In the genomic region with DNA sequence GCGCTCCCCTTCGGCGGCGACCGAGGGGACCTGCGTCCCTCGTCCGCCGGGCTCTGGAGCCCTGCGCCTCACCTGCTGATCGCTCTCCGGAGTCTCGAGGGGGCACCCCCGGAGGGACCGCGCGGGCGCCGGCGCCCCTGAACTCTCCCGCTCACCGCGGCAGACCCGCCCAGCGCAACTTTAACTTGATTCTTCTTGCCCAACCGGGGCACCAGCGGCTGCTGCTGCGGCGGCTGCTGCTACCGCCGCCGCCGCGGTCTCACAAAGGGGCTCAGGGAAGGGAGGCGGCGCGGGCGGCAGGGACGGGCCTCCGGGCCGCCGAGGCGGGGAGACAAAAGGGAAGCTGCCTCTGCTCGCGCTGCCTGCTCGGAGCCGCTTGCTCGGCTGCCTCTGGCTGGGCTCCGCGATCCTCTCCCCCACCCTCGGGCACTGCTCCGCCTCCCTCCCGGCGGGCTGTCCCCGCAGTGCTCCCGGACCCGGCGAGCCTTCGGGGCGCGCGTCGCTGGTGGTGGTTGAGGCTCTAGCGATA, we compare ENCODE assay signal across 1 cellular context.
TF ChIP-seq lines count a peak whose summit lies in the region.

PPM1L (plus strand) TSS at position 456 of the 529 bp plus-strand sequence.

TF ChIP-seq in K562, 482 proteins besides CTCF, POLR2A, EP300 and RAD21 (continued from another document):
- TF ChIP-seq, protein P1, sequence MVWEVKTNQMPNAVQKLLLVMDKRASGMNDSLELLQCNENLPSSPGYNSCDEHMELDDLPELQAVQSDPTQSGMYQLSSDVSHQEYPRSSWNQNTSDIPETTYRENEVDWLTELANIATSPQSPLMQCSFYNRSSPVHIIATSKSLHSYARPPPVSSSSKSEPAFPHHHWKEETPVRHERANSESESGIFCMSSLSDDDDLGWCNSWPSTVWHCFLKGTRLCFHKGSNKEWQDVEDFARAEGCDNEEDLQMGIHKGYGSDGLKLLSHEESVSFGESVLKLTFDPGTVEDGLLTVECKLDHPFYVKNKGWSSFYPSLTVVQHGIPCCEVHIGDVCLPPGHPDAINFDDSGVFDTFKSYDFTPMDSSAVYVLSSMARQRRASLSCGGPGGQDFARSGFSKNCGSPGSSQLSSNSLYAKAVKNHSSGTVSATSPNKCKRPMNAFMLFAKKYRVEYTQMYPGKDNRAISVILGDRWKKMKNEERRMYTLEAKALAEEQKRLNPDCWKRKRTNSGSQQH (CRISPR knock-in tag; IDR thresholded peaks at IDR 0.05) = peak; percentile 32; the same call in 1 of the 2 replicates
- 0 out of 2 replicates have a peak, but pooled peaks have one; percentile 10 for TF ChIP-seq CBX1 (IDR thresholded peaks at IDR 0.05; ENCODE audit: low read depth)
- TF ChIP-seq ZNF263 (CRISPR knock-in tag; IDR thresholded peaks at IDR 0.05; ENCODE audit: borderline replicate concordance) = peak; percentile 72
- TF ChIP-seq MAZ (CRISPR knock-in tag; conservative IDR thresholded peaks at IDR 0.05 in 1 of 2, IDR thresholded peaks at IDR 0.05 in 1 of 2) = peak in 1 of 2 experiments; percentile 9; a peak in 1 of 4 replicates
- 0 out of 2 replicates have a peak, but pooled peaks have one; percentile 14 for TF ChIP-seq SAFB (IDR thresholded peaks at IDR 0.05; ENCODE audit: borderline replicate concordance, low read depth, low read length)
- peak; percentile 22 to 52; a peak in 2 of 4 replicates for TF ChIP-seq NRF1 (conservative IDR thresholded peaks at IDR 0.05 in 1 of 2, IDR thresholded peaks at IDR 0.05 in 1 of 2)
- TF ChIP-seq ZNF699 (CRISPR knock-in tag; IDR thresholded peaks at IDR 0.05; ENCODE audit: insufficient replicate concordance) = no peak
- 0 out of 2 replicates have a peak, but pooled peaks have one; percentile 83 for TF ChIP-seq ERF (CRISPR knock-in tag; IDR thresholded peaks at IDR 0.05)
- no peak for TF ChIP-seq FUS (optimal IDR thresholded peaks at IDR 0.05; ENCODE audit: low read depth, low read length)
- TF ChIP-seq ESRRB (CRISPR knock-in tag; IDR thresholded peaks at IDR 0.05; ENCODE audit: borderline replicate concordance) = no peak
- TF ChIP-seq HDAC3 (IDR thresholded peaks at IDR 0.05; ENCODE audit: borderline replicate concordance, partially characterized antibody) = no peak
- 0 out of 2 replicates have a peak, but pooled peaks have one; percentile 53 for TF ChIP-seq IRF1 (CRISPR knock-in tag; IDR thresholded peaks at IDR 0.05; ENCODE audit: borderline replicate concordance)
- peak; percentile 5 for TF ChIP-seq HMGN3 (IDR thresholded peaks at IDR 0.05; ENCODE audit: borderline replicate concordance, extremely low read depth, insufficient read length, low read depth, low read length)
